Comparison of ENCODE assay signal across 24 cellular contexts in genomic region chr13:73225983-73226382, GRCh38.
"Had no signal": no experiment of that assay in that cellular context is flagged by ENCODE, and none has a peak within 500 bp of the region (broad histone marks: within the 10 kb centered on the region; RNA-seq: fewer than 3 reads in every experiment).

No MANE protein-coding gene starts in this region.

- H3K4me2 ChIP-seq: smooth muscle cell had no signal

- FAIRE-seq: keratinocyte, pancreas had no signal

- H3K36me3 ChIP-seq: left ventricle myocardium inferior, pancreas, prostate gland, sigmoid colon, tibial nerve, uterus had no signal

- H3K27ac ChIP-seq: left ventricle myocardium inferior, pancreas, prostate gland, sigmoid colon, tibial nerve, uterus had no signal

- H3K4me1 ChIP-seq: left ventricle myocardium inferior, pancreas, prostate gland, sigmoid colon, tibial nerve, uterus had no signal

- H3K4me3 ChIP-seq: left ventricle myocardium inferior, lung, pancreas, prostate gland, sigmoid colon, smooth muscle cell, tibial nerve, uterus had no signal

- DNase-seq: hippocampal formation; kidney glomerular epithelial cell; left ventricle myocardium inferior; midbrain; naive thymus-derived CD8-positive, alpha-beta T cell; nucleus accumbens; pancreas; posterior cingulate gyrus; retina; right cardiac atrium; sigmoid colon; stimulated activated CD4-positive, alpha-beta T cell treated with anti-CD3 and anti-CD28 coated beads, Interleukin-1b, Interleukin-23, amount 100 ng/mL, for 48 hours; stimulated activated CD4-positive, alpha-beta T cell treated with anti-CD3 and anti-CD28 coated beads, Interleukin-2, amount 100 ng/mL, for 48 hours; stimulated activated CD4-positive, alpha-beta T cell treated with anti-CD3 and anti-CD28 coated beads, Interleukin-4, amount 100 ng/mL, for 4 hours; stimulated activated CD8-positive, alpha-beta memory T cell treated with anti-CD3 and anti-CD28 coated beads, Interleukin-4, amount 100 ng/mL, for 48 hours; stimulated activated naive CD4-positive, alpha-beta T cell treated with Interleukin-2 at 50 U/mL for 16 hours; stimulated activated naive CD8-positive, alpha-beta T cell treated with anti-CD3 and anti-CD28 coated beads, Interleukin-15, amount 100 ng/mL, for 72 hours; substantia nigra; uterus had no signal

- H3K9me3 ChIP-seq: left ventricle myocardium inferior, pancreas, prostate gland, sigmoid colon, tibial nerve, uterus had no signal

- H3K27me3 ChIP-seq: pancreas, sigmoid colon, tibial nerve, uterus had no signal
